29 cellular contexts compared by ENCODE assay signal in the genomic region with DNA sequence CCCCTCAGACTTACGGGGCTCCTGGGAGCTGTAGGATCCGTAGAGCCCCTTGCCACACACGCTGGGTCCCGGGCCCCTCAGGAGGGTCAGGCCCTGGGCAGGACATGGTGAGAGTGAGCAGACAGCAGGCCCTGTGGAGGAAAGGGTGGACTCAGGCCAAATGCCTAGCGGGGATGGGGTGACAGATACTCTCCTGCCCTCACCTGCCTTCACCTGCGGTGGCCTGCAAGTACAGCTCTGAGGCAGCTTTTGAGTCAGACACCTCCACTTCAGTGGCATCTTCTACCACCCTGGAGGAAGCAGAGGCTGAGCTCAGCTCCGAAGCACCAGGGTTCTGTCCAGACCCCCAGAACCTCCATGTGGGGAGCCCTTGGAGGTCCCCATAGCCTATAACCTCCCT. TPM values are rescaled to one million over a fixed set of nuclear protein-coding genes. Genes with fewer than 3 reads are reported as not detected.
"Had no signal": no experiment of that assay in that cellular context is flagged by ENCODE, and none has a peak within 500 bp of the region (broad histone marks: within the 10 kb centered on the region; RNA-seq: fewer than 3 reads in every experiment).

No MANE protein-coding gene starts in this region.

- H3K9me3 ChIP-seq: colonic mucosa, gastroesophageal sphincter, mucosa of descending colon, ovary, right lobe of liver had no signal

- H3K36me3 Mint-ChIP-seq: activated CD8-positive, alpha-beta memory T cell treated with anti-CD3 and anti-CD28 coated beads, Interleukin-2, amount 10 ng/mL, durations not matched to agents 7 days and 5 days; activated naive CD8-positive, alpha-beta T cell; stimulated activated effector memory CD8-positive, alpha-beta T cell treated with anti-CD3 and anti-CD28 coated beads, Interleukin-12 subunit alpha, Interleukin-12 subunit beta, amount 100 ng/mL, for 72 hours had no signal

- H3K9me3 Mint-ChIP-seq: activated T-cell treated with anti-CD3 and anti-CD28 coated beads, Interleukin-2, amount 50 U/mL, for 72 hours; nephron; stimulated activated effector memory CD8-positive, alpha-beta T cell treated with anti-CD3 and anti-CD28 coated beads, Interleukin-12 subunit alpha, Interleukin-12 subunit beta, amount 100 ng/mL, for 72 hours; stimulated activated naive CD8-positive, alpha-beta T cell treated with anti-CD3 and anti-CD28 coated beads, Interleukin-15, amount 100 ng/mL, for 72 hours had no signal

- H3K27ac ChIP-seq: cardiac muscle cell, colonic mucosa, ovary, right lobe of liver had no signal

- H3K27me3 Mint-ChIP-seq: activated CD4-positive, alpha-beta T cell treated with anti-CD3 and anti-CD28 coated beads for 36 hours; activated naive CD8-positive, alpha-beta T cell; stimulated activated naive CD8-positive, alpha-beta T cell treated with anti-CD3 and anti-CD28 coated beads, Interleukin-15, amount 100 ng/mL, for 72 hours had no signal

- H3K4me1 ChIP-seq: colonic mucosa, gastroesophageal sphincter had no signal

- H3K4me3 ChIP-seq: cardiac muscle cell, colonic mucosa, gastroesophageal sphincter, mucosa of descending colon, ovary, right lobe of liver had no signal

- H3K27ac Mint-ChIP-seq: activated CD4-positive, alpha-beta T cell treated with anti-CD3 and anti-CD28 coated beads for 36 hours; activated CD8-positive, alpha-beta memory T cell treated with anti-CD3 and anti-CD28 coated beads, Interleukin-2, amount 10 ng/mL, durations not matched to agents 7 days and 5 days; activated CD8-positive, alpha-beta T cell treated with anti-CD3 and anti-CD28 coated beads, Interleukin-2, amount 10 ng/mL, durations not matched to agents 7 days and 5 days; activated naive CD8-positive, alpha-beta T cell; activated T-cell treated with anti-CD3 and anti-CD28 coated beads, Interleukin-2, amount 50 U/mL, for 72 hours; nephron; progenitor cell of endocrine pancreas; stimulated activated effector memory CD8-positive, alpha-beta T cell treated with anti-CD3 and anti-CD28 coated beads, Interleukin-12 subunit alpha, Interleukin-12 subunit beta, amount 100 ng/mL, for 72 hours had no signal

- H3K36me3 ChIP-seq: cardiac muscle cell, colonic mucosa, gastroesophageal sphincter, ovary, right lobe of liver had no signal

- ATAC-seq: activated CD4-positive, alpha-beta T cell treated with anti-CD3 and anti-CD28 coated beads for 36 hours; activated CD8-positive, alpha-beta memory T cell treated with anti-CD3 and anti-CD28 coated beads, Interleukin-2, amount 10 ng/mL, durations not matched to agents 7 days and 5 days; activated CD8-positive, alpha-beta T cell treated with anti-CD3 and anti-CD28 coated beads, Interleukin-2, amount 10 ng/mL, durations not matched to agents 7 days and 5 days; activated T-cell treated with anti-CD3 and anti-CD28 coated beads, Interleukin-2, amount 50 U/mL, for 72 hours; gastroesophageal sphincter; left colon; mucosa of descending colon; right lobe of liver; stimulated activated naive CD8-positive, alpha-beta T cell treated with anti-CD3 and anti-CD28 coated beads, Interleukin-15, amount 100 ng/mL, for 72 hours had no signal

- H3K4me3 Mint-ChIP-seq: activated CD4-positive, alpha-beta T cell treated with anti-CD3 and anti-CD28 coated beads for 36 hours; activated CD8-positive, alpha-beta memory T cell treated with anti-CD3 and anti-CD28 coated beads, Interleukin-2, amount 10 ng/mL, durations not matched to agents 7 days and 5 days; activated CD8-positive, alpha-beta T cell treated with anti-CD3 and anti-CD28 coated beads, Interleukin-2, amount 10 ng/mL, durations not matched to agents 7 days and 5 days; activated naive CD8-positive, alpha-beta T cell; activated T-cell treated with anti-CD3 and anti-CD28 coated beads, Interleukin-2, amount 50 U/mL, for 72 hours; nephron; stimulated activated effector memory CD8-positive, alpha-beta T cell treated with anti-CD3 and anti-CD28 coated beads, Interleukin-12 subunit alpha, Interleukin-12 subunit beta, amount 100 ng/mL, for 72 hours; stimulated activated naive CD8-positive, alpha-beta T cell treated with anti-CD3 and anti-CD28 coated beads, Interleukin-15, amount 100 ng/mL, for 72 hours had no signal

- DNase-seq: activated CD4-positive, alpha-beta T cell treated with anti-CD3 and anti-CD28 coated beads for 36 hours; activated CD4-positive, CD25-positive, alpha-beta regulatory T cell; activated CD8-positive, alpha-beta memory T cell treated with anti-CD3 and anti-CD28 coated beads, Interleukin-2, amount 10 ng/mL, durations not matched to agents 7 days and 5 days; activated CD8-positive, alpha-beta T cell treated with anti-CD3 and anti-CD28 coated beads, Interleukin-2, amount 10 ng/mL, durations not matched to agents 7 days and 5 days; activated naive CD4-positive, alpha-beta T cell; activated T-cell treated with anti-CD3 and anti-CD28 coated beads for 4 hours; activated T-cell treated with anti-CD3 and anti-CD28 coated beads, Interleukin-2, amount 50 U/mL, for 72 hours; anterior cingulate cortex; cerebellar nuclear complex; colonic mucosa; hippocampal formation; kidney; left colon; mesendoderm; mucosa of descending colon; ovary; stimulated activated CD4-positive, alpha-beta T cell treated with anti-CD3 and anti-CD28 coated beads, Interleukin-12 subunit alpha, Interleukin-12 subunit beta, amount 100 ng/mL, for 4 hours; stimulated activated CD4-positive, alpha-beta T cell treated with anti-CD3 and anti-CD28 coated beads, Interleukin-4, amount 100 ng/mL, for 1 hour; stimulated activated naive CD8-positive, alpha-beta T cell treated with anti-CD3 and anti-CD28 coated beads, Interleukin-15, amount 100 ng/mL, for 72 hours; substantia nigra; T-helper 1 cell had no signal

- H3K4me1 Mint-ChIP-seq: activated CD8-positive, alpha-beta memory T cell treated with anti-CD3 and anti-CD28 coated beads, Interleukin-2, amount 10 ng/mL, durations not matched to agents 7 days and 5 days; nephron; stimulated activated effector memory CD8-positive, alpha-beta T cell treated with anti-CD3 and anti-CD28 coated beads, Interleukin-12 subunit alpha, Interleukin-12 subunit beta, amount 100 ng/mL, for 72 hours had no signal

- H3K27me3 ChIP-seq: cardiac muscle cell, colonic mucosa, ovary, right lobe of liver had no signal

RNA-seq across cellular contexts. Expression of a gene that starts 42.1 kb away (rescaled TPM):
- total RNA-seq: progenitor cell of endocrine pancreas had no signal

RNA-seq across cellular contexts. Expression of a gene that starts 43.4 kb away (rescaled TPM):
- total RNA-seq: skeletal muscle tissue had no signal
